In the genomic region with DNA sequence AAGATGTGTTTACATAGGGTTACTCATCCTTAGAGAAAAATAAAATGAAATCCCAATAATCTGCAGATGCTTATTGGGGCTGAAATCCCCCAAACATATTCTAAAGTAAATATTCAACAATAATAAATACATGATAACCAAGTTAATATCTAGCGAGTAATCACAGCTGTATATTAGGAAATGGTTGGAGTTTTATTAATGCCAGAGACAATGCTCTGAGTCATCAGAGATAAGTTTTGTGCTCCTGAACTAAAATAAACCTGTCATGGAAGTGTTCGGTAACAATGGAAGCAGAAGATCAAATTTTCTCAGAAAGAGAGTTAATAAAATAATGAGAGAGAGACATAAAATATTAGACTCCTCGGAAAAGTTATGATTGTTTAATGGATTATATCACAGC, we compare ENCODE assay signal across 16 cellular contexts. TPM values are rescaled to one million over a fixed set of nuclear protein-coding genes. Genes with fewer than 3 reads are reported as not detected.
DNase-seq lines count a peak whose midpoint lies in the region; ATAC-seq and TF ChIP-seq lines count a peak whose summit lies in the region.
"Had no signal": no experiment of that assay in that cellular context is flagged by ENCODE, and none has a peak within 500 bp of the region (broad histone marks: within the 10 kb centered on the region; RNA-seq: fewer than 3 reads in every experiment).

No MANE protein-coding gene starts in this region.

- H3K36me3 Mint-ChIP-seq in glutamatergic neuron (ENCODE audit: unreplicated experiment): peaks cover 4% of the 10 kb centered on the region
- H3K36me3 Mint-ChIP-seq: CD4-positive, alpha-beta memory T cell had no signal

- TF ChIP-seq CTCF in glutamatergic neuron (IDR thresholded peaks at IDR 0.05; ENCODE audit: partially characterized antibody, unreplicated experiment) (no peak), heart left ventricle (IDR thresholded peaks at IDR 0.05) (no peak)

- no peaks in the 10 kb centered on the region for H3K27me3 ChIP-seq in heart left ventricle
- H3K27me3 ChIP-seq: BE2C had no signal

- no peaks in the 10 kb centered on the region for H3K9me3 ChIP-seq in heart left ventricle
- H3K9me3 ChIP-seq: A549, BE2C, HAP-1 had no signal

- intact Hi-C loops in heart left ventricle (cut with DNase I): no loop called here

- H3K9me3 Mint-ChIP-seq in glutamatergic neuron (ENCODE audit: unreplicated experiment): peaks cover 13% of the 10 kb centered on the region
- H3K9me3 Mint-ChIP-seq: CD4-positive, alpha-beta memory T cell had no signal

- no peak overlapping the region for H3K4me3 ChIP-seq in heart left ventricle
- H3K4me3 ChIP-seq: A549, HAP-1 had no signal

- peak; percentile 12 for DNase-seq in NCI-H226
- peak; percentile 74 for DNase-seq in dermis blood vessel endothelial cell
- no peak for DNase-seq in glutamatergic neuron
- no peak for DNase-seq in heart left ventricle
- DNase-seq in KG1 (lab: John Stamatoyannopoulos, UW): no peak
- no peak for DNase-seq in stimulated activated CD4-positive, alpha-beta T cell treated with anti-CD3 and anti-CD28 coated beads, Interleukin-12 subunit alpha, Interleukin-12 subunit beta, amount 100 ng/mL, for 4 hours
- DNase-seq: BE2C; CD4-positive, alpha-beta memory T cell; COR-L47; DMS153; DMS79 treated with DMSO at 0.1 percent for 48 hours; EL had no signal

- TF ChIP-seq POLR2A in heart left ventricle (IDR thresholded peaks at IDR 0.05): no peak

- H3K27ac Mint-ChIP-seq in glutamatergic neuron (ENCODE audit: unreplicated experiment): peak overlapping the region; percentile 98
- H3K27ac Mint-ChIP-seq: CD4-positive, alpha-beta memory T cell had no signal

- 48 to 71% (median 50%) methylated on average over 3 of the region's 3 CpGs for WGBS in heart left ventricle, 4 donors

- ATAC-seq in HG03097 (IDR thresholded peaks at IDR 0.05; ENCODE audit: low FRiP score, unreplicated experiment) (no peak), heart left ventricle (no peak)
- ATAC-seq: A549 had no signal

- peaks cover 10% of the 10 kb centered on the region for H3K27me3 Mint-ChIP-seq in glutamatergic neuron (ENCODE audit: unreplicated experiment)

- H3K4me1 Mint-ChIP-seq in glutamatergic neuron (ENCODE audit: low read depth, unreplicated experiment): peaks cover 59% of the 10 kb centered on the region
- H3K4me1 Mint-ChIP-seq: CD4-positive, alpha-beta memory T cell had no signal

- H3K27ac ChIP-seq in heart left ventricle: no peak overlapping the region
- H3K27ac ChIP-seq: A549, C4-2B had no signal

- H3K4me3 Mint-ChIP-seq in glutamatergic neuron (ENCODE audit: unreplicated experiment): peak overlapping the region; percentile 67
- H3K4me3 Mint-ChIP-seq: CD4-positive, alpha-beta memory T cell had no signal

- H3K4me1 ChIP-seq in heart left ventricle: peaks cover 0 to 31% (median 7%) of the 10 kb centered on the region in 12 donors
- H3K4me1 ChIP-seq: A549, HAP-1 had no signal

- peaks cover 0 to 85% (median 19%) of the 10 kb centered on the region in 9 donors for H3K36me3 ChIP-seq in heart left ventricle
- H3K36me3 ChIP-seq: BE2C, HAP-1 had no signal

RNA-seq across cellular contexts. Expression of gene FLT1, which starts 31.4 kb away (rescaled TPM):
- total RNA-seq in dermis blood vessel endothelial cell (74.7 and 82.9 TPM in 2 replicates), glutamatergic neuron (ENCODE audit: unreplicated experiment) (49.8 TPM), heart left ventricle (10 to 100 TPM; 25.7 to 73.2 (median 43.9) TPM)
- polyA plus RNA-seq in heart left ventricle: 10 to 100 TPM; 13.1 to 28.0 TPM
- polyA plus RNA-seq: A549 had no signal

Comparison
In these comparisons a context has a peak if more than half of its experiments do, and no peak if none do; other contexts are left out.
1. DNase-seq: peak in NCI-H226 (single experiment) and dermis blood vessel endothelial cell (single experiment); none in glutamatergic neuron (single experiment), heart left ventricle (0 of 5), KG1 (single experiment) and stimulated activated CD4-positive, alpha-beta T cell treated with anti-CD3 and anti-CD28 coated beads, Interleukin-12 subunit alpha, Interleukin-12 subunit beta, amount 100 ng/mL, for 4 hours (single experiment).